Comparison of ENCODE assay signal across 18 cellular contexts in genomic region chr18:10074122-10074521, GRCh38.
"Had no signal": no experiment of that assay in that cellular context is flagged by ENCODE, and none has a peak within 500 bp of the region (broad histone marks: within the 10 kb centered on the region; RNA-seq: fewer than 3 reads in every experiment).

No MANE protein-coding gene starts in this region.

- H3K4me3 ChIP-seq: gastroesophageal sphincter, heart right ventricle, ovary, sigmoid colon, upper lobe of right lung had no signal

- H3K27ac ChIP-seq: gastroesophageal sphincter, heart right ventricle, ovary, sigmoid colon, upper lobe of right lung had no signal

- H3K9me3 Mint-ChIP-seq: activated CD4-positive, alpha-beta memory T cell treated with anti-CD3 and anti-CD28 coated beads for 36 hours; brain; central memory CD8-positive, alpha-beta T cell; neural crest cell; stimulated activated naive CD8-positive, alpha-beta T cell treated with anti-CD3 and anti-CD28 coated beads, Interleukin-15, amount 100 ng/mL, for 72 hours; T-helper 2 cell treated with Interferon-gamma antibody and Interleukin-4, amounts not matched to agents 5 μg/mL and 100 μg/mL, for 36 hours had no signal

- H3K27me3 ChIP-seq: gastroesophageal sphincter, heart right ventricle, ovary, sigmoid colon, upper lobe of right lung had no signal

- H3K9me3 ChIP-seq: gastroesophageal sphincter, heart right ventricle, ovary, sigmoid colon, upper lobe of right lung had no signal

- DNase-seq: activated CD4-positive, alpha-beta memory T cell treated with anti-CD3 and anti-CD28 coated beads for 36 hours; activated CD8-positive, alpha-beta memory T cell treated with anti-CD3 and anti-CD28 coated beads, Interleukin-2, amount 10 ng/mL, durations not matched to agents 7 days and 5 days; activated naive CD4-positive, alpha-beta T cell treated with anti-CD3 and anti-CD28 coated beads, Interleukin-2, amount 50 U/mL, for 16 hours; activated T-cell treated with anti-CD3 and anti-CD28 coated beads, Interleukin-2, amount 50 U/mL, for 1 hour; effector CD8-positive, alpha-beta T cell; heart right ventricle; left colon; ovary; sigmoid colon; stimulated activated CD4-positive, alpha-beta T cell treated with anti-CD3 and anti-CD28 coated beads, Interleukin-1b, Interleukin-23, amount 100 ng/mL, for 48 hours; stimulated activated naive CD8-positive, alpha-beta T cell treated with anti-CD3 and anti-CD28 coated beads, Interleukin-15, amount 100 ng/mL, for 72 hours; SW 1271; upper lobe of right lung had no signal

- H3K36me3 ChIP-seq: gastroesophageal sphincter, heart right ventricle, ovary, sigmoid colon, upper lobe of right lung had no signal

- H3K4me1 Mint-ChIP-seq: activated CD8-positive, alpha-beta memory T cell treated with anti-CD3 and anti-CD28 coated beads, Interleukin-2, amount 10 ng/mL, durations not matched to agents 7 days and 5 days; central memory CD8-positive, alpha-beta T cell had no signal

- H3K36me3 Mint-ChIP-seq: activated CD4-positive, alpha-beta memory T cell treated with anti-CD3 and anti-CD28 coated beads for 36 hours; activated CD8-positive, alpha-beta memory T cell treated with anti-CD3 and anti-CD28 coated beads, Interleukin-2, amount 10 ng/mL, durations not matched to agents 7 days and 5 days; brain had no signal

- H3K27ac Mint-ChIP-seq: activated CD4-positive, alpha-beta memory T cell treated with anti-CD3 and anti-CD28 coated beads for 36 hours; activated CD8-positive, alpha-beta memory T cell treated with anti-CD3 and anti-CD28 coated beads, Interleukin-2, amount 10 ng/mL, durations not matched to agents 7 days and 5 days; stimulated activated naive CD8-positive, alpha-beta T cell treated with anti-CD3 and anti-CD28 coated beads, Interleukin-15, amount 100 ng/mL, for 72 hours; T-helper 2 cell treated with Interferon-gamma antibody and Interleukin-4, amounts not matched to agents 5 μg/mL and 100 μg/mL, for 36 hours had no signal

- H3K27me3 Mint-ChIP-seq: stimulated activated naive CD8-positive, alpha-beta T cell treated with anti-CD3 and anti-CD28 coated beads, Interleukin-15, amount 100 ng/mL, for 72 hours had no signal

- ATAC-seq: activated CD8-positive, alpha-beta memory T cell treated with anti-CD3 and anti-CD28 coated beads, Interleukin-2, amount 10 ng/mL, durations not matched to agents 7 days and 5 days; gastroesophageal sphincter; heart right ventricle; left colon; stimulated activated naive CD8-positive, alpha-beta T cell treated with anti-CD3 and anti-CD28 coated beads, Interleukin-15, amount 100 ng/mL, for 72 hours; upper lobe of right lung had no signal

- H3K4me1 ChIP-seq: sigmoid colon, upper lobe of right lung had no signal

- H3K4me3 Mint-ChIP-seq: activated CD4-positive, alpha-beta memory T cell treated with anti-CD3 and anti-CD28 coated beads for 36 hours; activated CD8-positive, alpha-beta memory T cell treated with anti-CD3 and anti-CD28 coated beads, Interleukin-2, amount 10 ng/mL, durations not matched to agents 7 days and 5 days; brain; central memory CD8-positive, alpha-beta T cell; neural crest cell; stimulated activated naive CD8-positive, alpha-beta T cell treated with anti-CD3 and anti-CD28 coated beads, Interleukin-15, amount 100 ng/mL, for 72 hours; T-helper 2 cell treated with Interferon-gamma antibody and Interleukin-4, amounts not matched to agents 5 μg/mL and 100 μg/mL, for 36 hours had no signal
